9 cellular contexts compared by ENCODE assay signal in the genomic region with DNA sequence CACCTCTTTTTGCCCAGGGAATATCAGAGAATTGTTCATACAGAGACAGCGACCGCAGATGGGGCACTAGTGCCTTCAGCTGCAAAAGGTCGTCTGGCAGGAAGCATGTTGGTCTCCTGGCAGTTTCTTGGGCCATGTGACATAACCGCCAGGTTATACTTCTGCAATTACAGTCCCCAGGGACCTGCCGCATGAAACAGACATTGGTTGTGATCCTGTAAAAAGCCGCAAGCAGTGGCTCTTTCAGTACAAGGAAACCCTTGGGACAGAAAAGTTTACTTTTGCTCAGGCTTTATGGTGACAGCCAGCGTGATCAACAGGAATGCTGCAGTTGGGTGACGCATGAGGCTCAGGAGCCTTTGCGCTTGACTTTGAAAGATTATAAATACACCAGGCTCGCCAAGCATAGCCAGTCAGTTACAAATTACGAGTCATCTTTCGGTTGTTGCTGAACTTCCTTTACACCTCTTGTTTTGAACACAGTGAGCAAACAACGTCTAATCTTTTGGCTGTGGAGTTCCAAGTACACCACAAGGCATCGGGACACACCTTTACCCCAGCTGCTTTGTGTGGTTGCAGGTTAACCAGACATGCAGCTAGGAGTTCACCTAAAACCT. TPM values are rescaled to one million over a fixed set of nuclear protein-coding genes. Genes with fewer than 3 reads are reported as not detected.
DNase-seq lines count a peak whose midpoint lies in the region; ATAC-seq, FAIRE-seq and TF ChIP-seq lines count a peak whose summit lies in the region.
"Had no signal": no experiment of that assay in that cellular context is flagged by ENCODE, and none has a peak within 500 bp of the region (broad histone marks: within the 10 kb centered on the region; RNA-seq: fewer than 3 reads in every experiment).

No MANE protein-coding gene starts in this region.

- peak; percentile 54 for ATAC-seq in GM19043 (IDR thresholded peaks at IDR 0.05; ENCODE audit: low read depth, unreplicated experiment)
- peak; percentile 63 for ATAC-seq in HG03135 (IDR thresholded peaks at IDR 0.05; ENCODE audit: unreplicated experiment)
- peak; percentile 83 to 87 (median 83) for ATAC-seq in right lobe of liver
- ATAC-seq in WTC11 = no peak

- H3K27me3 Mint-ChIP-seq in WTC11 (ENCODE audit: low read depth) = no peaks in the 10 kb centered on the region; the same call in 1 of the 2 replicates

- no peak for FAIRE-seq in RCC 7860 (lab: Jason Lieb, UNC)

- no peaks in the 10 kb centered on the region for H3K27me3 ChIP-seq in right lobe of liver

- H3K4me3 Mint-ChIP-seq in WTC11 = no peak overlapping the region

- no peaks in the 10 kb centered on the region for H3K36me3 Mint-ChIP-seq in WTC11

- H3K36me3 ChIP-seq in right lobe of liver = no peaks in the 10 kb centered on the region

- H3K27ac Mint-ChIP-seq in WTC11 = no peak overlapping the region

- POLR2A ChIA-PET in WTC11 (lab: Charles Lee) = no interaction called here

- DNase-seq in AG10803 (ENCODE audit: low read depth) = peak; percentile 51
- DNase-seq in RCC 7860 (ENCODE audit: low spot score) = peak; percentile 57
- peak; percentile 27 for DNase-seq in activated T-helper 9 cell treated with anti-CD3 and anti-CD28 coated beads, Interleukin-2, amount 50 U/mL, for 16 hours (ENCODE audit: low read depth)
- peak in 1 of 3 donors; percentile 58 for DNase-seq in right lobe of liver
- DNase-seq in NCI-H82 treated with DMSO at 0.1 percent for 48 hours (lab: John Stamatoyannopoulos, UW; ENCODE audit: unreplicated experiment) = no peak
- DNase-seq in WTC11 (ENCODE audit: low spot score) = no peak
- DNase-seq: left cardiac atrium had no signal

- peaks cover 0 to 5% (median 2%) of the 10 kb centered on the region in 4 donors for H3K4me1 ChIP-seq in right lobe of liver

- TF ChIP-seq CTCF in AG10803 (conservative IDR thresholded peaks at IDR 0.05; ENCODE audit: low read length) (no peak), right lobe of liver (IDR thresholded peaks at IDR 0.05) (no peak), WTC11 (IDR thresholded peaks at IDR 0.05) (no peak)

- H3K27ac ChIP-seq in right lobe of liver = peak overlapping the region; percentile 34 to 54 (median 53)

- no peak for TF ChIP-seq POLR2A in right lobe of liver (IDR thresholded peaks at IDR 0.05)

- peaks cover 10% of the 10 kb centered on the region for H3K4me1 Mint-ChIP-seq in WTC11

- no peaks in the 10 kb centered on the region for H3K9me3 Mint-ChIP-seq in WTC11

- intact Hi-C loops in right lobe of liver (cut with DNase I) = no loop called here

- CTCF ChIA-PET in WTC11 (lab: Charles Lee) = no interaction called here

- H3K4me3 ChIP-seq in AG10803 (ENCODE audit: low read length) (no peak overlapping the region), right lobe of liver (peak overlapping the region in 1 of 3 donors; percentile 2)

- no peaks in the 10 kb centered on the region for H3K9me3 ChIP-seq in right lobe of liver

- WGBS in right lobe of liver (ENCODE audit: insufficient coverage, low coverage, low lambda C conversion rate, missing lambda C conversion rate) = 11% methylated on average over 11 of the region's 14 CpGs

TF ChIP-seq in WTC11, 78 proteins besides CTCF, POLR2A, EP300 and RAD21:
- TF ChIP-seq ZNF317 (CRISPR knock-in tag; IDR thresholded peaks at IDR 0.05; ENCODE audit: borderline replicate concordance, low read depth) (no peak), SP1 (CRISPR knock-in tag; conservative IDR thresholded peaks at IDR 0.05) (no peak), MXD4 (CRISPR knock-in tag; IDR thresholded peaks at IDR 0.05; ENCODE audit: borderline replicate concordance) (no peak), KAT7 (CRISPR knock-in tag; IDR thresholded peaks at IDR 0.05; ENCODE audit: borderline replicate concordance) (no peak)
- TF ChIP-seq, protein P1, sequence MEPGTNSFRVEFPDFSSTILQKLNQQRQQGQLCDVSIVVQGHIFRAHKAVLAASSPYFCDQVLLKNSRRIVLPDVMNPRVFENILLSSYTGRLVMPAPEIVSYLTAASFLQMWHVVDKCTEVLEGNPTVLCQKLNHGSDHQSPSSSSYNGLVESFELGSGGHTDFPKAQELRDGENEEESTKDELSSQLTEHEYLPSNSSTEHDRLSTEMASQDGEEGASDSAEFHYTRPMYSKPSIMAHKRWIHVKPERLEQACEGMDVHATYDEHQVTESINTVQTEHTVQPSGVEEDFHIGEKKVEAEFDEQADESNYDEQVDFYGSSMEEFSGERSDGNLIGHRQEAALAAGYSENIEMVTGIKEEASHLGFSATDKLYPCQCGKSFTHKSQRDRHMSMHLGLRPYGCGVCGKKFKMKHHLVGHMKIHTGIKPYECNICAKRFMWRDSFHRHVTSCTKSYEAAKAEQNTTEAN (CRISPR knock-in tag; IDR thresholded peaks at IDR 0.05) = no peak

RNA-seq across cellular contexts. Expression of a gene that starts 50.5 kb away (rescaled TPM):
- total RNA-seq in right lobe of liver (not detected), WTC11 (2021) (0.13 TPM in 1 of 3 replicates, not detected in the others)
- total RNA-seq: left cardiac atrium had no signal

Comparison
In these comparisons a context has a peak if more than half of its experiments do, and no peak if none do; other contexts are left out.
1. DNase-seq: peak in AG10803 (single experiment), RCC 7860 (single experiment) and activated T-helper 9 cell treated with anti-CD3 and anti-CD28 coated beads, Interleukin-2, amount 50 U/mL, for 16 hours (single experiment); none in NCI-H82 treated with DMSO at 0.1 percent for 48 hours (single experiment) and WTC11 (single experiment).